ENCODE assay signal across 1 cellular context in genomic region chr14:52791204-52792096, GRCh38.
TF ChIP-seq lines count a peak whose summit lies in the region.

GNPNAT1 (minus strand) TSS chr14:52791607; CDS start chr14:52784650, 6,957 bp downstream.

TF ChIP-seq in HEK293, 187 proteins besides CTCF, POLR2A, EP300 and RAD21 (continued from another document and continues in another):
- TF ChIP-seq REST (tag by site-specific recombination; IDR thresholded peaks at IDR 0.05) (peak; percentile 48), PBX3 (CRISPR knock-in tag; IDR thresholded peaks at IDR 0.05) (peak; percentile 92), ZBTB21 (tag by site-specific recombination; IDR thresholded peaks at IDR 0.05) (no peak), KLF16 (tag by site-specific recombination; IDR thresholded peaks at IDR 0.05) (peak; percentile 72), ZNF350 (tag by site-specific recombination; IDR thresholded peaks at IDR 0.05) (no peak), GLI4 (tag by site-specific recombination; IDR thresholded peaks at IDR 0.05) (no peak), TSHZ1 (tag by site-specific recombination; IDR thresholded peaks at IDR 0.05; ENCODE audit: borderline replicate concordance) (no peak), ZIC2 (tag by site-specific recombination; IDR thresholded peaks at IDR 0.05) (peak; percentile 54; the same call in 1 of the 2 replicates), ZNF626 (tag by site-specific recombination; IDR thresholded peaks at IDR 0.05) (no peak), PRDM6 (tag by site-specific recombination; IDR thresholded peaks at IDR 0.05) (no peak), ZNF776 (tag by site-specific recombination; IDR thresholded peaks at IDR 0.05; ENCODE audit: borderline replicate concordance) (no peak), ZNF302 (tag by site-specific recombination; IDR thresholded peaks at IDR 0.05; ENCODE audit: low read depth) (no peak), KLF1 (tag by site-specific recombination; IDR thresholded peaks at IDR 0.05) (peak; percentile 32; the same call in 1 of the 2 replicates), ZNF274 (IDR thresholded peaks at IDR 0.05; ENCODE audit: low read length) (no peak), ZNF274 (tag by site-specific recombination; IDR thresholded peaks at IDR 0.05; ENCODE audit: borderline replicate concordance) (no peak), ZSCAN30 (tag by site-specific recombination; IDR thresholded peaks at IDR 0.05) (peak; percentile 55; the same call in 1 of the 2 replicates), ZNF704 (tag by site-specific recombination; IDR thresholded peaks at IDR 0.05) (no peak), ZNF660 (tag by site-specific recombination; IDR thresholded peaks at IDR 0.05) (peak; percentile 38; the same call in 1 of the 2 replicates), ZBTB11 (tag by site-specific recombination; conservative IDR thresholded peaks at IDR 0.05; ENCODE audit: low read depth) (peak; percentile 91), AEBP2 (tag by site-specific recombination; IDR thresholded peaks at IDR 0.05; ENCODE audit: borderline replicate concordance) (no peak), ZNF24 (tag by site-specific recombination; IDR thresholded peaks at IDR 0.05) (no peak), ZNF549 (tag by site-specific recombination; IDR thresholded peaks at IDR 0.05) (no peak), ZBTB48 (tag by site-specific recombination; IDR thresholded peaks at IDR 0.05) (no peak), ZNF248 (tag by site-specific recombination; IDR thresholded peaks at IDR 0.05) (no peak), ZNF629 (tag by site-specific recombination; IDR thresholded peaks at IDR 0.05) (peak; percentile 17; the same call in 1 of the 2 replicates), ZNF354C (tag by site-specific recombination; IDR thresholded peaks at IDR 0.05; ENCODE audit: borderline replicate concordance, low read depth) (no peak), ZNF548 (tag by site-specific recombination; IDR thresholded peaks at IDR 0.05) (no peak), ZNF132 (tag by site-specific recombination; IDR thresholded peaks at IDR 0.05; ENCODE audit: borderline replicate concordance) (no peak), ZFP37 (tag by site-specific recombination; IDR thresholded peaks at IDR 0.05) (peak; percentile 48; the same call in 1 of the 2 replicates), ZNF621 (tag by site-specific recombination; IDR thresholded peaks at IDR 0.05) (no peak), ZFP3 (tag by site-specific recombination; IDR thresholded peaks at IDR 0.05; ENCODE audit: low read depth) (no peak), ZNF530 (tag by site-specific recombination; IDR thresholded peaks at IDR 0.05; ENCODE audit: low read depth) (no peak), ZNF701 (tag by site-specific recombination; IDR thresholded peaks at IDR 0.05) (no peak), BCL6B (tag by site-specific recombination; IDR thresholded peaks at IDR 0.05) (no peak), TRIM28 (IDR thresholded peaks at IDR 0.05; ENCODE audit: borderline replicate concordance, low read length) (no peak), ZNF398 (tag by site-specific recombination; IDR thresholded peaks at IDR 0.05) (peak; percentile 68; the same call in 1 of the 2 replicates), ZNF488 (tag by site-specific recombination; IDR thresholded peaks at IDR 0.05) (no peak), ZSCAN16 (tag by site-specific recombination; IDR thresholded peaks at IDR 0.05) (no peak; the same call in 1 of the 2 replicates)
